In genomic region chr12:88362439-88362838, GRCh38 we compare ENCODE assay signal across 26 cellular contexts.
DNase-seq lines count a peak whose midpoint lies in the region; ATAC-seq and TF ChIP-seq lines count a peak whose summit lies in the region.
"Had no signal": no experiment of that assay in that cellular context is flagged by ENCODE, and none has a peak within 500 bp of the region (broad histone marks: within the 10 kb centered on the region; RNA-seq: fewer than 3 reads in every experiment).

No MANE protein-coding gene starts in this region.

- H3K79me2 ChIP-seq in GM23338 (replicated peaks; ENCODE audit: insufficient read depth): no peaks in the 10 kb centered on the region

- ATAC-seq in GM23338 (no peak), GM19351 (IDR thresholded peaks at IDR 0.05; ENCODE audit: unreplicated experiment) (no peak)
- ATAC-seq: foreskin keratinocyte; left ventricle myocardium superior; naive thymus-derived CD8-positive, alpha-beta T cell; Right ventricle myocardium inferior; sciatic nerve had no signal

- no peaks in the 10 kb centered on the region for H3K9me3 Mint-ChIP-seq in GM23338

- H3K36me3 ChIP-seq in GM23338 (ENCODE audit: insufficient read depth): no peaks in the 10 kb centered on the region
- H3K36me3 ChIP-seq: pancreas, tibial artery had no signal

- H3K4me3 Mint-ChIP-seq in GM23338: no peak overlapping the region
- H3K4me3 Mint-ChIP-seq: activated naive CD4-positive, alpha-beta T cell treated with anti-CD3 and anti-CD28 coated beads, Interleukin-2, amount 50 U/mL, for 24 hours; activated T-helper 1 cell treated with anti-CD3 and anti-CD28 coated beads, Interleukin-12 subunit alpha, Interleukin-12 subunit beta, Interleukin-2, Interleukin-4 antibody, amounts not matched to agents 30 ng/mL and 10 ng/mL and 1 ng/mL, durations not matched to agents 14 hours and 24 hours and 36 hours; CD4-positive, alpha-beta memory T cell; naive thymus-derived CD8-positive, alpha-beta T cell; stimulated activated naive CD8-positive, alpha-beta T cell treated with anti-CD3 and anti-CD28 coated beads, Interleukin-15, Interleukin-2, amounts not matched to agents 100 ng/mL and 50 ng/mL, for 24 hours had no signal

- H3K27ac ChIP-seq in GM23338 (ENCODE audit: low read depth): no peak overlapping the region
- H3K27ac ChIP-seq in dorsolateral prefrontal cortex: peak overlapping the region in 14 of 59 donors; percentile 9 to 57 (median 38)
- H3K27ac ChIP-seq: foreskin keratinocyte, tibial artery had no signal

- no peaks in the 10 kb centered on the region for H3K4me1 ChIP-seq in GM23338 (ENCODE audit: insufficient read depth)
- H3K4me1 ChIP-seq: foreskin keratinocyte had no signal

- peaks cover 12% of the 10 kb centered on the region; the same call in 2 of the 3 replicates for H3K4me1 Mint-ChIP-seq in GM23338
- H3K4me1 Mint-ChIP-seq: activated naive CD4-positive, alpha-beta T cell treated with anti-CD3 and anti-CD28 coated beads, Interleukin-2, amount 50 U/mL, for 24 hours; CD4-positive, alpha-beta memory T cell; naive thymus-derived CD8-positive, alpha-beta T cell had no signal

- no peaks in the 10 kb centered on the region for H3K9me2 ChIP-seq in GM23338 (ENCODE audit: insufficient read depth)

- intact Hi-C loops in dorsolateral prefrontal cortex (cut with DNase I): loop anchor here in 1 of 2 donors (5.0 kb wide), 1 partner anchor 90 kb away; no protein-coding TSS in a partner anchor

- no peaks in the 10 kb centered on the region for H4K20me1 ChIP-seq in GM23338 (replicated peaks; ENCODE audit: insufficient read depth)

- H3K4me3 ChIP-seq in GM23338: no peak overlapping the region
- no peak overlapping the region for H3K4me3 ChIP-seq in choroid plexus epithelial cell (ENCODE audit: low read depth, low read length)
- no peak overlapping the region for H3K4me3 ChIP-seq in dorsolateral prefrontal cortex
- H3K4me3 ChIP-seq: pancreas, tibial artery had no signal

- no peaks in the 10 kb centered on the region for H3K36me3 Mint-ChIP-seq in GM23338 (ENCODE audit: low read depth)
- H3K36me3 Mint-ChIP-seq: activated naive CD4-positive, alpha-beta T cell treated with anti-CD3 and anti-CD28 coated beads, Interleukin-2, amount 50 U/mL, for 24 hours; CD4-positive, alpha-beta memory T cell; naive thymus-derived CD8-positive, alpha-beta T cell had no signal

- DNase-seq in GM23338 (ENCODE audit: low spot score) (no peak), NCI-H2196 treated with DMSO at 0.1 percent for 48 hours (lab: John Stamatoyannopoulos, UW; ENCODE audit: unreplicated experiment) (peak; percentile 27), choroid plexus epithelial cell (ENCODE audit: low read depth) (peak; percentile 55), renal cortical epithelial cell (ENCODE audit: low read depth) (peak; percentile 40), dorsolateral prefrontal cortex (no peak), putamen (ENCODE audit: low spot score) (no peak)
- DNase-seq: activated CD4-positive, alpha-beta T cell treated with anti-CD3 and anti-CD28 coated beads, Interleukin-2, amount 50 U/mL, for 1 hour; aorta; CD4-positive, alpha-beta memory T cell; effector CD8-positive, alpha-beta T cell; foreskin keratinocyte; KG1; left ventricle myocardium superior; midbrain; MV-4-11; naive thymus-derived CD8-positive, alpha-beta T cell; NCI-H1694; NCI-H774; pancreas; tibial artery had no signal

- no peaks in the 10 kb centered on the region for H3K27me3 ChIP-seq in GM23338 (ENCODE audit: insufficient read depth)
- no peaks in the 10 kb centered on the region for H3K27me3 ChIP-seq in dorsolateral prefrontal cortex
- H3K27me3 ChIP-seq: foreskin keratinocyte, pancreas, tibial artery had no signal

- H3K27ac Mint-ChIP-seq in GM23338: peak overlapping the region; percentile 51; the same call in 1 of the 2 replicates
- H3K27ac Mint-ChIP-seq: activated naive CD4-positive, alpha-beta T cell treated with anti-CD3 and anti-CD28 coated beads, Interleukin-2, amount 50 U/mL, for 24 hours; activated T-helper 1 cell treated with anti-CD3 and anti-CD28 coated beads, Interleukin-12 subunit alpha, Interleukin-12 subunit beta, Interleukin-2, Interleukin-4 antibody, amounts not matched to agents 30 ng/mL and 10 ng/mL and 1 ng/mL, durations not matched to agents 14 hours and 24 hours and 36 hours; CD4-positive, alpha-beta memory T cell; naive thymus-derived CD8-positive, alpha-beta T cell; stimulated activated naive CD8-positive, alpha-beta T cell treated with anti-CD3 and anti-CD28 coated beads, Interleukin-15, Interleukin-2, amounts not matched to agents 100 ng/mL and 50 ng/mL, for 24 hours had no signal

- no peak overlapping the region for H3K4me2 ChIP-seq in GM23338

- no peaks in the 10 kb centered on the region for H3F3A ChIP-seq in GM23338 (replicated peaks; ENCODE audit: low read depth)

- no peak overlapping the region for H2AFZ ChIP-seq in GM23338

- no peaks in the 10 kb centered on the region for H3K27me3 Mint-ChIP-seq in GM23338 (ENCODE audit: insufficient read depth, low read depth, poor library complexity)
- H3K27me3 Mint-ChIP-seq: activated naive CD4-positive, alpha-beta T cell treated with anti-CD3 and anti-CD28 coated beads, Interleukin-2, amount 50 U/mL, for 24 hours; naive thymus-derived CD8-positive, alpha-beta T cell; stimulated activated naive CD8-positive, alpha-beta T cell treated with anti-CD3 and anti-CD28 coated beads, Interleukin-15, Interleukin-2, amounts not matched to agents 100 ng/mL and 50 ng/mL, for 24 hours had no signal

- TF ChIP-seq CTCF in GM23338 (conservative IDR thresholded peaks at IDR 0.05; ENCODE audit: low read depth in 2 of 2) (no peak), choroid plexus epithelial cell (conservative IDR thresholded peaks at IDR 0.05; ENCODE audit: low read depth, low read length) (no peak), dorsolateral prefrontal cortex (IDR thresholded peaks at IDR 0.05 in 54 of 56, conservative IDR thresholded peaks at IDR 0.05 in 2 of 56; ENCODE audit: low read depth in 1 of 56, partially characterized antibody in 56 of 56) (no peak)

TF ChIP-seq in GM23338, 12 proteins besides CTCF, POLR2A, EP300 and RAD21 (continues in another document):
- no peak for TF ChIP-seq ZNF331 (CRISPR knock-in tag; IDR thresholded peaks at IDR 0.05; ENCODE audit: low read depth)
- TF ChIP-seq REST (IDR thresholded peaks at IDR 0.05; ENCODE audit: unreplicated experiment): no peak

Comparison
In these comparisons a context has a peak if more than half of its experiments do, and no peak if none do; other contexts are left out.
1. DNase-seq: peak in NCI-H2196 treated with DMSO at 0.1 percent for 48 hours (single experiment), choroid plexus epithelial cell (single experiment) and renal cortical epithelial cell (single experiment); none in GM23338 (single experiment), dorsolateral prefrontal cortex (0 of 10) and putamen (single experiment).